Comparison of ENCODE assay signal across 1 cellular context in the genomic region with DNA sequence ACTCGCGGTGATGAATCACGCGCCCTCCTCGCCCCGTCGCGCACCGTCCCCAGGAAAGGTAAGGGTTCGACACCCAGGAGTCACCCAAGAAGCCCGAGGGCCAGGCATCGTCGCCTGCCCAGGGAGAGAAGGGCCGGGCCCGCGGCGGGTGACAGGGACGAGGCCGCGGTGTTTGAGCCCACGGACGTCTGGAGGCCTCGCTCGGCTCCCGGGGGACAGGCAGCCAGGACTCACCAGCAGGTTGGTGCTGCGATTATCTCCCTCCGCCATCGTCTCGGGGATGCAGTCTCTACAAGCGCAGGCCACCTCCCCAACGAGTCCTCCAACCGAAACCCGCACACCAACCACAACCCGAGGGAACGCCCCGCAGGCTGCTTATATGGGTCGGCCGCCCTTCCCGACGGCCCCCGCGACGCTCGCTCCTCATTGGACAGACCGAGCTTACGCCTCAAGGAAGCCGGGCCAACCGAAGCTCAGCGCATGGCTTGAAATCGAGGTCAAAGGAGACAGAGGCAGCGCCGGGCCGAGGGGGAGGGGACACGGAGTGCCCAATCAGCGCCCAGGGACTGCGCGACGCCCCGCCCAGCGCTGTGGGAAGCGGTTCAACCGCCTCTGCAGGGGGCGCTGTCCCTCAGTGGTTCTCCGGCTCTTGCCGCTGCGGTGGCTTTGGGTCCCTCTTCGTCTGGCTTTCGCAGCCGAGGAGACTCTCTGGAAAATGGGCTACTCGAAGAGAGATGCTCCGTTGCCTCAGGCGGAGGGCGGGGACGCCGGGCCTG.
TF ChIP-seq lines count a peak whose summit lies in the region.

Gene ARL6IP1, minus strand, starts transcription at position 353 of the 776 bp plus-strand sequence. Its CDS starts 83 bp downstream, at position 270.

TF ChIP-seq in HepG2, 621 proteins besides CTCF, POLR2A, EP300 and RAD21 (continued from another document and continues in another):
- TF ChIP-seq RXRB (CRISPR knock-in tag; IDR thresholded peaks at IDR 0.05; ENCODE audit: borderline replicate concordance) (peak; percentile 94), MZF1 (CRISPR knock-in tag; IDR thresholded peaks at IDR 0.05; ENCODE audit: borderline replicate concordance) (no peak), ZNF577 (CRISPR knock-in tag; IDR thresholded peaks at IDR 0.05; ENCODE audit: borderline replicate concordance, low read depth) (peak; percentile 96; the same call in 1 of the 2 replicates), ZNF136 (CRISPR knock-in tag; IDR thresholded peaks at IDR 0.05; ENCODE audit: low read depth) (peak; percentile 83), KDM4B (CRISPR knock-in tag; IDR thresholded peaks at IDR 0.05) (peak; percentile 90; the same call in 1 of the 2 replicates), MXI1 (IDR thresholded peaks at IDR 0.05; ENCODE audit: borderline replicate concordance, low read depth, low read length) (peak; percentile 82; the same call in 1 of the 3 replicates), MAF1 (CRISPR knock-in tag; IDR thresholded peaks at IDR 0.05; ENCODE audit: borderline replicate concordance) (peak; percentile 96), NFATC3 (CRISPR knock-in tag; IDR thresholded peaks at IDR 0.05) (no peak; the same call in 1 of the 2 replicates), ZNF34 (CRISPR knock-in tag; IDR thresholded peaks at IDR 0.05; ENCODE audit: borderline replicate concordance) (peak; percentile 97), KAT8 (CRISPR knock-in tag; IDR thresholded peaks at IDR 0.05) (peak; percentile 96), FOXC1 (CRISPR knock-in tag; IDR thresholded peaks at IDR 0.05; ENCODE audit: borderline replicate concordance) (peak; percentile 96), U2AF1 (optimal IDR thresholded peaks at IDR 0.05; ENCODE audit: low read depth, low read length) (peak; percentile 96), ZNF564 (CRISPR knock-in tag; IDR thresholded peaks at IDR 0.05) (peak; percentile 85), ZFYVE20 (CRISPR knock-in tag; IDR thresholded peaks at IDR 0.05; ENCODE audit: borderline replicate concordance, low read depth) (peak; percentile 94), ZNF367 (CRISPR knock-in tag; IDR thresholded peaks at IDR 0.05; ENCODE audit: borderline replicate concordance) (peak; percentile 74; the same call in 1 of the 2 replicates), GTF3A (CRISPR knock-in tag; conservative IDR thresholded peaks at IDR 0.05) (peak; percentile 99), JUNB (CRISPR knock-in tag; IDR thresholded peaks at IDR 0.05; ENCODE audit: borderline replicate concordance) (peak; percentile 78), SRSF4 (IDR thresholded peaks at IDR 0.05; ENCODE audit: low read depth, low read length, poor library complexity, severe bottlenecking) (no peak), SNAI1 (CRISPR knock-in tag; IDR thresholded peaks at IDR 0.05; ENCODE audit: borderline replicate concordance) (peak; percentile 100), HBP1 (CRISPR knock-in tag; IDR thresholded peaks at IDR 0.05; ENCODE audit: low read depth) (peak; percentile 98), MIER3 (CRISPR knock-in tag; IDR thresholded peaks at IDR 0.05; ENCODE audit: borderline replicate concordance) (peak; percentile 85; the same call in 1 of the 2 replicates), SSRP1 (CRISPR knock-in tag; IDR thresholded peaks at IDR 0.05) (peak; percentile 50; the same call in 1 of the 2 replicates), HINFP (CRISPR knock-in tag; IDR thresholded peaks at IDR 0.05; ENCODE audit: low read depth) (peak; percentile 90), ARNT2 (CRISPR knock-in tag; IDR thresholded peaks at IDR 0.05; ENCODE audit: low read depth) (peak; percentile 97), FOXJ3 (CRISPR knock-in tag; IDR thresholded peaks at IDR 0.05; ENCODE audit: borderline replicate concordance) (peak; percentile 95), CBX5 (CRISPR knock-in tag; IDR thresholded peaks at IDR 0.05; ENCODE audit: borderline replicate concordance) (peak; percentile 95; the same call in 1 of the 2 replicates), ZNF747 (CRISPR knock-in tag; IDR thresholded peaks at IDR 0.05; ENCODE audit: borderline replicate concordance) (peak; percentile 99), ZNF44 (CRISPR knock-in tag; IDR thresholded peaks at IDR 0.05) (peak; percentile 34; the same call in 1 of the 2 replicates), ZNF382 (CRISPR knock-in tag; IDR thresholded peaks at IDR 0.05; ENCODE audit: borderline replicate concordance) (no peak), ATF5 (CRISPR knock-in tag; IDR thresholded peaks at IDR 0.05; ENCODE audit: low read depth) (peak; percentile 90; the same call in 1 of the 2 replicates), IRX3 (CRISPR knock-in tag; IDR thresholded peaks at IDR 0.05; ENCODE audit: borderline replicate concordance, low read depth) (peak; percentile 95), ZNF552 (CRISPR knock-in tag; IDR thresholded peaks at IDR 0.05; ENCODE audit: borderline replicate concordance) (peak; percentile 92), ZFP82 (CRISPR knock-in tag; IDR thresholded peaks at IDR 0.05; ENCODE audit: borderline replicate concordance) (peak; percentile 99)
- TF ChIP-seq, protein P1, sequence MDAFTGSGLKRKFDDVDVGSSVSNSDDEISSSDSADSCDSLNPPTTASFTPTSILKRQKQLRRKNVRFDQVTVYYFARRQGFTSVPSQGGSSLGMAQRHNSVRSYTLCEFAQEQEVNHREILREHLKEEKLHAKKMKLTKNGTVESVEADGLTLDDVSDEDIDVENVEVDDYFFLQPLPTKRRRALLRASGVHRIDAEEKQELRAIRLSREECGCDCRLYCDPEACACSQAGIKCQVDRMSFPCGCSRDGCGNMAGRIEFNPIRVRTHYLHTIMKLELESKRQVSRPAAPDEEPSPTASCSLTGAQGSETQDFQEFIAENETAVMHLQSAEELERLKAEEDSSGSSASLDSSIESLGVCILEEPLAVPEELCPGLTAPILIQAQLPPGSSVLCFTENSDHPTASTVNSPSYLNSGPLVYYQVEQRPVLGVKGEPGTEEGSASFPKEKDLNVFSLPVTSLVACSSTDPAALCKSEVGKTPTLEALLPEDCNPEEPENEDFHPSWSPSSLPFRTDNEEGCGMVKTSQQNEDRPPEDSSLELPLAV (CRISPR knock-in tag; conservative IDR thresholded peaks at IDR 0.05; ENCODE audit: low read depth) = peak; percentile 98
- TF ChIP-seq, protein P2, sequence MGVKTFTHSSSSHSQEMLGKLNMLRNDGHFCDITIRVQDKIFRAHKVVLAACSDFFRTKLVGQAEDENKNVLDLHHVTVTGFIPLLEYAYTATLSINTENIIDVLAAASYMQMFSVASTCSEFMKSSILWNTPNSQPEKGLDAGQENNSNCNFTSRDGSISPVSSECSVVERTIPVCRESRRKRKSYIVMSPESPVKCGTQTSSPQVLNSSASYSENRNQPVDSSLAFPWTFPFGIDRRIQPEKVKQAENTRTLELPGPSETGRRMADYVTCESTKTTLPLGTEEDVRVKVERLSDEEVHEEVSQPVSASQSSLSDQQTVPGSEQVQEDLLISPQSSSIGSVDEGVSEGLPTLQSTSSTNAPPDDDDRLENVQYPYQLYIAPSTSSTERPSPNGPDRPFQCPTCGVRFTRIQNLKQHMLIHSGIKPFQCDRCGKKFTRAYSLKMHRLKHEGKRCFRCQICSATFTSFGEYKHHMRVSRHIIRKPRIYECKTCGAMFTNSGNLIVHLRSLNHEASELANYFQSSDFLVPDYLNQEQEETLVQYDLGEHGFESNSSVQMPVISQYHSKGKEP (CRISPR knock-in tag; IDR thresholded peaks at IDR 0.05) = peak; percentile 65
- TF ChIP-seq, protein P3, sequence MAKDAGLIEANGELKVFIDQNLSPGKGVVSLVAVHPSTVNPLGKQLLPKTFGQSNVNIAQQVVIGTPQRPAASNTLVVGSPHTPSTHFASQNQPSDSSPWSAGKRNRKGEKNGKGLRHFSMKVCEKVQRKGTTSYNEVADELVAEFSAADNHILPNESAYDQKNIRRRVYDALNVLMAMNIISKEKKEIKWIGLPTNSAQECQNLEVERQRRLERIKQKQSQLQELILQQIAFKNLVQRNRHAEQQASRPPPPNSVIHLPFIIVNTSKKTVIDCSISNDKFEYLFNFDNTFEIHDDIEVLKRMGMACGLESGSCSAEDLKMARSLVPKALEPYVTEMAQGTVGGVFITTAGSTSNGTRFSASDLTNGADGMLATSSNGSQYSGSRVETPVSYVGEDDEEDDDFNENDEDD (CRISPR knock-in tag; IDR thresholded peaks at IDR 0.05; ENCODE audit: borderline replicate concordance) = peak; percentile 91
- TF ChIP-seq, protein P4, sequence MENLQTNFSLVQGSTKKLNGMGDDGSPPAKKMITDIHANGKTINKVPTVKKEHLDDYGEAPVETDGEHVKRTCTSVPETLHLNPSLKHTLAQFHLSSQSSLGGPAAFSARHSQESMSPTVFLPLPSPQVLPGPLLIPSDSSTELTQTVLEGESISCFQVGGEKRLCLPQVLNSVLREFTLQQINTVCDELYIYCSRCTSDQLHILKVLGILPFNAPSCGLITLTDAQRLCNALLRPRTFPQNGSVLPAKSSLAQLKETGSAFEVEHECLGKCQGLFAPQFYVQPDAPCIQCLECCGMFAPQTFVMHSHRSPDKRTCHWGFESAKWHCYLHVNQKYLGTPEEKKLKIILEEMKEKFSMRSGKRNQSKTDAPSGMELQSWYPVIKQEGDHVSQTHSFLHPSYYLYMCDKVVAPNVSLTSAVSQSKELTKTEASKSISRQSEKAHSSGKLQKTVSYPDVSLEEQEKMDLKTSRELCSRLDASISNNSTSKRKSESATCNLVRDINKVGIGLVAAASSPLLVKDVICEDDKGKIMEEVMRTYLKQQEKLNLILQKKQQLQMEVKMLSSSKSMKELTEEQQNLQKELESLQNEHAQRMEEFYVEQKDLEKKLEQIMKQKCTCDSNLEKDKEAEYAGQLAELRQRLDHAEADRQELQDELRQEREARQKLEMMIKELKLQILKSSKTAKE (CRISPR knock-in tag; IDR thresholded peaks at IDR 0.05; ENCODE audit: borderline replicate concordance) = peak; percentile 91
- TF ChIP-seq, protein P5, sequence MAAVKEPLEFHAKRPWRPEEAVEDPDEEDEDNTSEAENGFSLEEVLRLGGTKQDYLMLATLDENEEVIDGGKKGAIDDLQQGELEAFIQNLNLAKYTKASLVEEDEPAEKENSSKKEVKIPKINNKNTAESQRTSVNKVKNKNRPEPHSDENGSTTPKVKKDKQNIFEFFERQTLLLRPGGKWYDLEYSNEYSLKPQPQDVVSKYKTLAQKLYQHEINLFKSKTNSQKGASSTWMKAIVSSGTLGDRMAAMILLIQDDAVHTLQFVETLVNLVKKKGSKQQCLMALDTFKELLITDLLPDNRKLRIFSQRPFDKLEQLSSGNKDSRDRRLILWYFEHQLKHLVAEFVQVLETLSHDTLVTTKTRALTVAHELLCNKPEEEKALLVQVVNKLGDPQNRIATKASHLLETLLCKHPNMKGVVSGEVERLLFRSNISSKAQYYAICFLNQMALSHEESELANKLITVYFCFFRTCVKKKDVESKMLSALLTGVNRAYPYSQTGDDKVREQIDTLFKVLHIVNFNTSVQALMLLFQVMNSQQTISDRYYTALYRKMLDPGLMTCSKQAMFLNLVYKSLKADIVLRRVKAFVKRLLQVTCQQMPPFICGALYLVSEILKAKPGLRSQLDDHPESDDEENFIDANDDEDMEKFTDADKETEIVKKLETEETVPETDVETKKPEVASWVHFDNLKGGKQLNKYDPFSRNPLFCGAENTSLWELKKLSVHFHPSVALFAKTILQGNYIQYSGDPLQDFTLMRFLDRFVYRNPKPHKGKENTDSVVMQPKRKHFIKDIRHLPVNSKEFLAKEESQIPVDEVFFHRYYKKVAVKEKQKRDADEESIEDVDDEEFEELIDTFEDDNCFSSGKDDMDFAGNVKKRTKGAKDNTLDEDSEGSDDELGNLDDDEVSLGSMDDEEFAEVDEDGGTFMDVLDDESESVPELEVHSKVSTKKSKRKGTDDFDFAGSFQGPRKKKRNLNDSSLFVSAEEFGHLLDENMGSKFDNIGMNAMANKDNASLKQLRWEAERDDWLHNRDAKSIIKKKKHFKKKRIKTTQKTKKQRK (IDR thresholded peaks at IDR 0.05; ENCODE audit: low read length) = no peak
- TF ChIP-seq, protein P6, sequence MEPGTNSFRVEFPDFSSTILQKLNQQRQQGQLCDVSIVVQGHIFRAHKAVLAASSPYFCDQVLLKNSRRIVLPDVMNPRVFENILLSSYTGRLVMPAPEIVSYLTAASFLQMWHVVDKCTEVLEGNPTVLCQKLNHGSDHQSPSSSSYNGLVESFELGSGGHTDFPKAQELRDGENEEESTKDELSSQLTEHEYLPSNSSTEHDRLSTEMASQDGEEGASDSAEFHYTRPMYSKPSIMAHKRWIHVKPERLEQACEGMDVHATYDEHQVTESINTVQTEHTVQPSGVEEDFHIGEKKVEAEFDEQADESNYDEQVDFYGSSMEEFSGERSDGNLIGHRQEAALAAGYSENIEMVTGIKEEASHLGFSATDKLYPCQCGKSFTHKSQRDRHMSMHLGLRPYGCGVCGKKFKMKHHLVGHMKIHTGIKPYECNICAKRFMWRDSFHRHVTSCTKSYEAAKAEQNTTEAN (CRISPR knock-in tag; conservative IDR thresholded peaks at IDR 0.05) = peak; percentile 61; the same call in 1 of the 2 replicates
